ENCODE assay signal across 18 cellular contexts in the genomic region with DNA sequence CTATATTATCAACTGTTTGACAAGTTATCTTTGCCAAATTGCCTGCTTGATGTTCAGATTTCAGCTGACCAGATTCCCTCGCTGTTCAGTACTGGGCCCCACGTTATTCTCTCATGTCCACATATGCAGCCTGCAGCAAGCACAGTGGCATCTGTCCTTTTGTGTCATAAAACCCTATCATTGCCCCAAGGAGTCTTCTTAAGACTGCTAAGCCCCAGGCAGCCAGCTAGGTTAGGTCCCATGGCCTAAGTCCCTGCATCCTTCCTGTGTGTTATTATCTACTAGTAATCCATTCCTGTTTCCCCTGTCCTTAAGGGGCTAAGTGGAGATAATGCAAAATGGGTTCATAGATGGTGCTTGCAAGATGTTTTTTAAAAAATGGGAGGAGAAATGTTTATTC. TPM values are rescaled to one million over a fixed set of nuclear protein-coding genes. Genes with fewer than 3 reads are reported as not detected.
A peak's percentile ranks its signal among the peaks of the same experiment; 100 is the strongest.
DNase-seq lines count a peak whose midpoint lies in the region; TF ChIP-seq lines count a peak whose summit lies in the region.
"Had no signal": no experiment of that assay in that cellular context is flagged by ENCODE, and none has a peak within 500 bp of the region (broad histone marks: within the 10 kb centered on the region; RNA-seq: fewer than 3 reads in every experiment).

No MANE protein-coding gene starts in this region.

- H3K27me3 Mint-ChIP-seq in endothelial cell (ENCODE audit: unreplicated experiment) (no peaks in the 10 kb centered on the region), mesothelial cell of epicardium (ENCODE audit: low read depth) (no peaks in the 10 kb centered on the region)
- H3K27me3 Mint-ChIP-seq in activated CD4-positive, alpha-beta memory T cell treated with anti-CD3 and anti-CD28 coated beads, Interleukin-2, amount 10 ng/mL, durations not matched to agents 7 days and 5 days, result no peaks in the 10 kb centered on the region
- H3K27me3 Mint-ChIP-seq: B cell; CD4-positive, alpha-beta T cell; CD8-positive, alpha-beta memory T cell had no signal

- H3K27ac Mint-ChIP-seq in endothelial cell (ENCODE audit: unreplicated experiment), result no peak overlapping the region
- H3K27ac Mint-ChIP-seq in activated CD4-positive, alpha-beta memory T cell treated with anti-CD3 and anti-CD28 coated beads, Interleukin-2, amount 10 ng/mL, durations not matched to agents 7 days and 5 days, result no peak overlapping the region
- H3K27ac Mint-ChIP-seq in mesothelial cell of epicardium, result no peak overlapping the region
- H3K27ac Mint-ChIP-seq: B cell; CD4-positive, alpha-beta T cell; H9 had no signal

- H3K27me3 ChIP-seq in BLaER1 treated with 17β-estradiol and CSF1 and Interleukin-3, amounts not matched to agents 10 nM and 100 nM, result no peaks in the 10 kb centered on the region
- H3K27me3 ChIP-seq in neutrophil, result no peaks in the 10 kb centered on the region
- H3K27me3 ChIP-seq: BLaER1 had no signal

- no peak for TF ChIP-seq CTCF in endothelial cell (IDR thresholded peaks at IDR 0.05; ENCODE audit: unreplicated experiment)
- TF ChIP-seq CTCF in neutrophil (IDR thresholded peaks at IDR 0.05), result no peak
- TF ChIP-seq CTCF in mesothelial cell of epicardium (IDR thresholded peaks at IDR 0.05; ENCODE audit: unreplicated experiment), result no peak

- H3K4me1 ChIP-seq in BLaER1 treated with 17β-estradiol and CSF1 and Interleukin-3, amounts not matched to agents 10 nM and 100 nM, result peaks cover 0 to 40% (median 20%) of the 10 kb centered on the region in 10 experiments; a peak in 15 of 20 replicates
- H3K4me1 ChIP-seq in neutrophil (ENCODE audit: control insufficient read depth in 1 of 2, insufficient read depth in 1 of 2, low read depth in 1 of 2, low read length in 1 of 2), result peaks cover 30 to 34% of the 10 kb centered on the region in 2 experiments
- H3K4me1 ChIP-seq: BLaER1 had no signal

- POLR2A ChIA-PET in activated CD4-positive, alpha-beta memory T cell treated with anti-CD3 and anti-CD28 coated beads, Interleukin-2, amount 10 ng/mL, durations not matched to agents 7 days and 5 days (lab: Charles Lee), result interaction anchor here (1.0 kb wide), 1 partner anchor 100 kb away, joined by 4 read pairs; no protein-coding TSS in a partner anchor

- H3K4me2 ChIP-seq in BLaER1 treated with 17β-estradiol and CSF1 and Interleukin-3, amounts not matched to agents 10 nM and 100 nM, result no peak overlapping the region
- H3K4me2 ChIP-seq: BLaER1 had no signal

- peak overlapping the region in 6 of 11 experiments; percentile 14 to 80 (median 69); a peak in 7 of 22 replicates for H3K27ac ChIP-seq in BLaER1 treated with 17β-estradiol and CSF1 and Interleukin-3, amounts not matched to agents 10 nM and 100 nM
- H3K27ac ChIP-seq in neutrophil, result peak overlapping the region; percentile 78
- H3K27ac ChIP-seq: 22Rv1, BLaER1, GM23248 had no signal

- peaks cover 0 to 8% (median 4%) of the 10 kb centered on the region in 11 experiments; a peak in 18 of 22 replicates for H3K9me3 ChIP-seq in BLaER1 treated with 17β-estradiol and CSF1 and Interleukin-3, amounts not matched to agents 10 nM and 100 nM (replicated peaks in 1 of 11)
- no peaks in the 10 kb centered on the region for H3K9me3 ChIP-seq in neutrophil

- H3K36me3 Mint-ChIP-seq in endothelial cell (ENCODE audit: low read depth, unreplicated experiment), result peaks cover 28% of the 10 kb centered on the region
- H3K36me3 Mint-ChIP-seq in activated CD4-positive, alpha-beta memory T cell treated with anti-CD3 and anti-CD28 coated beads, Interleukin-2, amount 10 ng/mL, durations not matched to agents 7 days and 5 days (ENCODE audit: low read depth), result peaks cover 37% of the 10 kb centered on the region
- H3K36me3 Mint-ChIP-seq in mesothelial cell of epicardium, result peaks cover 33% of the 10 kb centered on the region

- CTCF ChIA-PET in activated CD4-positive, alpha-beta memory T cell treated with anti-CD3 and anti-CD28 coated beads, Interleukin-2, amount 10 ng/mL, durations not matched to agents 7 days and 5 days (lab: Charles Lee), result interaction anchor here (0.5 kb wide), 1 partner anchor 186 kb away, joined by 5 read pairs; no protein-coding TSS in a partner anchor

- H3K36me3 ChIP-seq in BLaER1 treated with 17β-estradiol and CSF1 and Interleukin-3, amounts not matched to agents 10 nM and 100 nM, result peaks cover 70 to 83% (median 79%) of the 10 kb centered on the region in 11 experiments
- peaks cover 81% of the 10 kb centered on the region for H3K36me3 ChIP-seq in neutrophil

- H3K4me1 Mint-ChIP-seq in endothelial cell (ENCODE audit: unreplicated experiment) (peaks cover 2% of the 10 kb centered on the region), mesothelial cell of epicardium (no peaks in the 10 kb centered on the region)
- peaks cover 15% of the 10 kb centered on the region for H3K4me1 Mint-ChIP-seq in activated CD4-positive, alpha-beta memory T cell treated with anti-CD3 and anti-CD28 coated beads, Interleukin-2, amount 10 ng/mL, durations not matched to agents 7 days and 5 days
- H3K4me1 Mint-ChIP-seq: H9 had no signal

- H3K9me3 Mint-ChIP-seq in endothelial cell (ENCODE audit: unreplicated experiment), result no peaks in the 10 kb centered on the region
- no peaks in the 10 kb centered on the region for H3K9me3 Mint-ChIP-seq in activated CD4-positive, alpha-beta memory T cell treated with anti-CD3 and anti-CD28 coated beads, Interleukin-2, amount 10 ng/mL, durations not matched to agents 7 days and 5 days
- no peaks in the 10 kb centered on the region for H3K9me3 Mint-ChIP-seq in mesothelial cell of epicardium
- H3K9me3 Mint-ChIP-seq: CD4-positive, alpha-beta T cell; CD8-positive, alpha-beta memory T cell had no signal

- DNase-seq in NCI-H82 (lab: John Stamatoyannopoulos, UW), result peak; percentile 89
- no peak for DNase-seq in endothelial cell (ENCODE audit: low spot score)
- DNase-seq in activated CD4-positive, alpha-beta memory T cell treated with anti-CD3 and anti-CD28 coated beads, Interleukin-2, amount 10 ng/mL, durations not matched to agents 7 days and 5 days, result no peak
- no peak for DNase-seq in foreskin melanocyte
- no peak for DNase-seq in NCI-H345 (lab: John Stamatoyannopoulos, UW)
- DNase-seq in mesothelial cell of epicardium (ENCODE audit: low spot score in 2 of 2, unreplicated experiment in 2 of 2), result no peak
- DNase-seq: CD4-positive, alpha-beta T cell; CD8-positive, alpha-beta memory T cell; DMS153; DND-41; GM23248; H9 had no signal

- H3K4me3 ChIP-seq in BLaER1 treated with 17β-estradiol and CSF1 and Interleukin-3, amounts not matched to agents 10 nM and 100 nM, result no peak overlapping the region
- H3K4me3 ChIP-seq in neutrophil (ENCODE audit: low read depth in 1 of 2, low read length in 1 of 2), result no peak overlapping the region
- H3K4me3 ChIP-seq: BLaER1, GM23248 had no signal

- no peak overlapping the region for H3K9ac ChIP-seq in BLaER1 treated with 17β-estradiol and CSF1 and Interleukin-3, amounts not matched to agents 10 nM and 100 nM
- H3K9ac ChIP-seq: BLaER1, GM23248 had no signal

- H3K4me3 Mint-ChIP-seq in endothelial cell (ENCODE audit: unreplicated experiment) (peak overlapping the region; percentile 31), mesothelial cell of epicardium (no peak overlapping the region)
- H3K4me3 Mint-ChIP-seq in activated CD4-positive, alpha-beta memory T cell treated with anti-CD3 and anti-CD28 coated beads, Interleukin-2, amount 10 ng/mL, durations not matched to agents 7 days and 5 days, result no peak overlapping the region
- H3K4me3 Mint-ChIP-seq: B cell; CD14-positive monocyte; CD4-positive, alpha-beta T cell; CD8-positive, alpha-beta memory T cell; H9 had no signal

- H4K20me1 ChIP-seq in BLaER1 treated with 17β-estradiol and CSF1 and Interleukin-3, amounts not matched to agents 10 nM and 100 nM, result no peaks in the 10 kb centered on the region
- H4K20me1 ChIP-seq: BLaER1 had no signal

RNA-seq across cellular contexts. Expression of gene KDM1B, which starts 7.2 kb away (rescaled TPM):
- total RNA-seq in endothelial cell (ENCODE audit: unreplicated experiment) (14.9 TPM), mesothelial cell of epicardium (15.2 to 17.3 TPM (median 16.1 TPM) in 3 replicates)
- total RNA-seq in activated CD4-positive, alpha-beta memory T cell treated with anti-CD3 and anti-CD28 coated beads, Interleukin-2, amount 10 ng/mL, durations not matched to agents 7 days and 5 days, result 10 to 100 TPM in 1 of 2 experiments, 1 to 10 TPM in 1; 9.1 to 10.8 TPM

RNA-seq across cellular contexts. Expression of gene TPMT, which starts 7.5 kb away (rescaled TPM):
- 13.7 TPM for total RNA-seq in endothelial cell (ENCODE audit: unreplicated experiment)
- total RNA-seq in activated CD4-positive, alpha-beta memory T cell treated with anti-CD3 and anti-CD28 coated beads, Interleukin-2, amount 10 ng/mL, durations not matched to agents 7 days and 5 days, result 1 to 10 TPM; 6.7 to 6.8 TPM
- total RNA-seq in mesothelial cell of epicardium, result 7.8 to 8.2 TPM (median 8.0 TPM) in 3 replicates

RNA-seq across cellular contexts. Expression of gene NHLRC1, which starts 39.9 kb away (rescaled TPM):
- total RNA-seq in endothelial cell (ENCODE audit: unreplicated experiment) (0.64 TPM), mesothelial cell of epicardium (1.2 to 1.9 TPM (median 1.8 TPM) in 3 replicates)
- under 1 TPM; 0.15 to 0.20 TPM for total RNA-seq in activated CD4-positive, alpha-beta memory T cell treated with anti-CD3 and anti-CD28 coated beads, Interleukin-2, amount 10 ng/mL, durations not matched to agents 7 days and 5 days
